8 cellular contexts compared by ENCODE assay signal in the genomic region with DNA sequence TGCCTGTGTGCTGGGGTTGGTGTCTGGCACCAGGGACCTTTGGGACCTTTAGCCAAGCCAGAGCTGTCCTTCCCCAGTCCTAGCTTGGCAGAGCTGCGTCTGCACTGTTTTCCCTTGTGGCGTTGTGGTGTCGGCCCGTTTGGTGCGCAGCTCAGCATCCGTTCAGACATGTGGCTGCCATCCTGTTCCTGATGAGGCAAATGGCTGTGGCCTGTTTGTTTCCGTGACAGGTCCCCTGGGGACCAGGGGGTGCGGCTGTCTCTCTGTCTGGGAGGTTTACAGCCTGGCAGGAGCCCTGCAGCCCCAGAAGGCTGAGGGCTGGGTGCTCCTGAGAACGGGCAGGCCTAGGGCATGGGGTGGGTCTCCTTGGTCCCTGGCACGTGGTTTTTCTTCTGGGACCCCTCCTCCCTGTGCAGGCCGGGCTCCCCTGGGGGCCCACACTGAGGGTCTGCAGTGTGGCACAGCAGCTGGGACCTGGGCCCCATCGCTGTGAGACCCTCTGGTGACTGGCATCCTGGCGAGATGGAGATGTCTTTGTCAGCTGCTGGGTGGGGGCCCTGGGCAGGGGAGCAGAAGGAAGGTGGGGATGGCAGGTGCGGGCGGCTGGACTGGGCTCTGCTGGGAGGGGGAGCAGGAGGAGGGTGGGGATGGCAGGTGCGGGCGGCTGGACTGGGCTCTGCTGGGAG. TPM values are rescaled to one million over a fixed set of nuclear protein-coding genes. Genes with fewer than 3 reads are reported as not detected.
A peak's percentile ranks its signal among the peaks of the same experiment; 100 is the strongest.
DNase-seq lines count a peak whose midpoint lies in the region; ATAC-seq and TF ChIP-seq lines count a peak whose summit lies in the region.

No MANE protein-coding gene starts in this region.

- POLR2A ChIA-PET in activated CD4-positive, alpha-beta T cell treated with anti-CD3 and anti-CD28 coated beads, Interleukin-2, amount 10 ng/mL, durations not matched to agents 7 days and 5 days (lab: Charles Lee) = no interaction called here
- POLR2A ChIA-PET in naive thymus-derived CD8-positive, alpha-beta T cell (lab: Charles Lee) = interaction anchor here (0.6 to 3.7 kb wide), 13 partner anchors 11 to 178 kb away, joined by 3 to 27 read pairs (median 5); a partner anchor contains a TSS
- POLR2A ChIA-PET in HEK293T (lab: Yijun Ruan, JAX) = no interaction called here

- H3K36me3 ChIP-seq in GM06990 (ENCODE audit: control insufficient read depth, insufficient read depth, low read length) = no peaks in the 10 kb centered on the region; the same call in 1 of the 2 replicates

- H3K27me3 Mint-ChIP-seq in activated CD4-positive, alpha-beta T cell treated with anti-CD3 and anti-CD28 coated beads, Interleukin-2, amount 10 ng/mL, durations not matched to agents 7 days and 5 days = no peaks in the 10 kb centered on the region
- no peaks in the 10 kb centered on the region for H3K27me3 Mint-ChIP-seq in naive thymus-derived CD8-positive, alpha-beta T cell

- DNase-seq in GM06990 (ENCODE audit: extremely low read depth, insufficient read length) (peak; percentile 75), NCI-H1930 (lab: John Stamatoyannopoulos, UW) (no peak), G401 (ENCODE audit: low spot score) (no peak), HEK293T (ENCODE audit: extremely low spot score) (no peak)
- peak; percentile 75 for DNase-seq in activated CD4-positive, alpha-beta T cell treated with anti-CD3 and anti-CD28 coated beads, Interleukin-2, amount 10 ng/mL, durations not matched to agents 7 days and 5 days
- peak; percentile 57 to 89 (median 74) for DNase-seq in naive thymus-derived CD8-positive, alpha-beta T cell

- H3K4me1 Mint-ChIP-seq in activated CD4-positive, alpha-beta T cell treated with anti-CD3 and anti-CD28 coated beads, Interleukin-2, amount 10 ng/mL, durations not matched to agents 7 days and 5 days = peaks cover 47% of the 10 kb centered on the region
- peaks cover 43 to 82% (median 69%) of the 10 kb centered on the region in 4 donors for H3K4me1 Mint-ChIP-seq in naive thymus-derived CD8-positive, alpha-beta T cell

- H3K4me3 ChIP-seq in GM06990 (replicated peaks; ENCODE audit: low read depth, low read length) = peak overlapping the region; percentile 30; the same call in 1 of the 2 replicates

- H3K27ac Mint-ChIP-seq in activated CD4-positive, alpha-beta T cell treated with anti-CD3 and anti-CD28 coated beads, Interleukin-2, amount 10 ng/mL, durations not matched to agents 7 days and 5 days = peak overlapping the region; percentile 93
- H3K27ac Mint-ChIP-seq in naive thymus-derived CD8-positive, alpha-beta T cell = peak overlapping the region; percentile 94 to 99 (median 98)

- peak; percentile 60 for ATAC-seq in HG03175 (IDR thresholded peaks at IDR 0.05; ENCODE audit: unreplicated experiment)
- ATAC-seq in naive thymus-derived CD8-positive, alpha-beta T cell = peak; percentile 79 to 86
- no peak for ATAC-seq in HG03565 (IDR thresholded peaks at IDR 0.05; ENCODE audit: unreplicated experiment)

- CTCF ChIA-PET in activated CD4-positive, alpha-beta T cell treated with anti-CD3 and anti-CD28 coated beads, Interleukin-2, amount 10 ng/mL, durations not matched to agents 7 days and 5 days (lab: Charles Lee) = interaction anchor here (0.6 to 2.1 kb wide), 2 partner anchors 44 to 245 kb away, joined by 4 to 6 read pairs; no protein-coding TSS in a partner anchor
- CTCF ChIA-PET in HEK293T (lab: Yijun Ruan, JAX) = no interaction called here

- peak overlapping the region; percentile 45 for H3K4me3 Mint-ChIP-seq in activated CD4-positive, alpha-beta T cell treated with anti-CD3 and anti-CD28 coated beads, Interleukin-2, amount 10 ng/mL, durations not matched to agents 7 days and 5 days
- peak overlapping the region; percentile 58 to 95 (median 80) for H3K4me3 Mint-ChIP-seq in naive thymus-derived CD8-positive, alpha-beta T cell

- H3K27me3 ChIP-seq in GM06990 (replicated peaks; ENCODE audit: control insufficient read depth, insufficient read depth, low read length) = no peaks in the 10 kb centered on the region

- peaks cover 8% of the 10 kb centered on the region for H3K9me3 Mint-ChIP-seq in activated CD4-positive, alpha-beta T cell treated with anti-CD3 and anti-CD28 coated beads, Interleukin-2, amount 10 ng/mL, durations not matched to agents 7 days and 5 days
- no peaks in the 10 kb centered on the region for H3K9me3 Mint-ChIP-seq in naive thymus-derived CD8-positive, alpha-beta T cell

- no peak for TF ChIP-seq CTCF in GM06990 (IDR thresholded peaks at IDR 0.05; ENCODE audit: insufficient read depth, low read length, poor library complexity, severe bottlenecking)

- H3K36me3 Mint-ChIP-seq in activated CD4-positive, alpha-beta T cell treated with anti-CD3 and anti-CD28 coated beads, Interleukin-2, amount 10 ng/mL, durations not matched to agents 7 days and 5 days (ENCODE audit: low read depth) = peaks cover 20% of the 10 kb centered on the region
- H3K36me3 Mint-ChIP-seq in naive thymus-derived CD8-positive, alpha-beta T cell = peaks cover 2 to 6% (median 4%) of the 10 kb centered on the region in 3 donors

- in situ Hi-C loops in G401 (cut with HindIII; ENCODE audit: low sequenced_read_pairs) = no loop called here

TF ChIP-seq in HEK293T, 16 proteins besides CTCF, POLR2A, EP300 and RAD21:
- TF ChIP-seq ELF4 (IDR thresholded peaks at IDR 0.05) (no peak), HDGF (IDR thresholded peaks at IDR 0.05; ENCODE audit: borderline replicate concordance) (no peak), FOXM1 (IDR thresholded peaks at IDR 0.05; ENCODE audit: borderline replicate concordance) (no peak), LEF1 (IDR thresholded peaks at IDR 0.05; ENCODE audit: borderline replicate concordance) (no peak), ZNF384 (IDR thresholded peaks at IDR 0.05) (no peak), NFRKB (IDR thresholded peaks at IDR 0.05) (no peak), ARNT (IDR thresholded peaks at IDR 0.05) (no peak), CTBP1 (IDR thresholded peaks at IDR 0.05; ENCODE audit: borderline replicate concordance) (no peak), SP1 (IDR thresholded peaks at IDR 0.05) (no peak), BHLHE40 (IDR thresholded peaks at IDR 0.05; ENCODE audit: borderline replicate concordance) (no peak), FOXA1 (IDR thresholded peaks at IDR 0.05) (no peak), FOXK2 (IDR thresholded peaks at IDR 0.05) (no peak), TARDBP (IDR thresholded peaks at IDR 0.05) (no peak), L3MBTL2 (conservative IDR thresholded peaks at IDR 0.05) (no peak), SUZ12 (IDR thresholded peaks at IDR 0.05) (no peak)
- TF ChIP-seq, protein P1, sequence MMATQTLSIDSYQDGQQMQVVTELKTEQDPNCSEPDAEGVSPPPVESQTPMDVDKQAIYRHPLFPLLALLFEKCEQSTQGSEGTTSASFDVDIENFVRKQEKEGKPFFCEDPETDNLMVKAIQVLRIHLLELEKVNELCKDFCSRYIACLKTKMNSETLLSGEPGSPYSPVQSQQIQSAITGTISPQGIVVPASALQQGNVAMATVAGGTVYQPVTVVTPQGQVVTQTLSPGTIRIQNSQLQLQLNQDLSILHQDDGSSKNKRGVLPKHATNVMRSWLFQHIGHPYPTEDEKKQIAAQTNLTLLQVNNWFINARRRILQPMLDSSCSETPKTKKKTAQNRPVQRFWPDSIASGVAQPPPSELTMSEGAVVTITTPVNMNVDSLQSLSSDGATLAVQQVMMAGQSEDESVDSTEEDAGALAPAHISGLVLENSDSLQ (IDR thresholded peaks at IDR 0.05) = no peak
TF ChIP-seq in HEK293T: peak in this region for 0.

RNA-seq across cellular contexts. Expression of a gene that starts 4.0 kb away (rescaled TPM):
- 10 to 100 TPM; 69.9 to 96.6 TPM for total RNA-seq in activated CD4-positive, alpha-beta T cell treated with anti-CD3 and anti-CD28 coated beads, Interleukin-2, amount 10 ng/mL, durations not matched to agents 7 days and 5 days
- 100 to 1,000 TPM; 166 to 175 TPM for total RNA-seq in naive thymus-derived CD8-positive, alpha-beta T cell
- 10 to 100 TPM; 10.5 to 17.3 (median 11.0) TPM for polyA plus RNA-seq in naive thymus-derived CD8-positive, alpha-beta T cell
- total RNA-seq in G401 (2014; rRNA removed; shearing (Covaris generic)) = 31.6 and 36.5 TPM in 2 replicates

RNA-seq across cellular contexts. Expression of a gene that starts 4.1 kb away (rescaled TPM):
- total RNA-seq in activated CD4-positive, alpha-beta T cell treated with anti-CD3 and anti-CD28 coated beads, Interleukin-2, amount 10 ng/mL, durations not matched to agents 7 days and 5 days = 100 to 1,000 TPM; 105 to 114 TPM
- 100 to 1,000 TPM in 1 of 2 experiments, 10 to 100 TPM in 1; 99.1 to 102 TPM for total RNA-seq in naive thymus-derived CD8-positive, alpha-beta T cell
- polyA plus RNA-seq in naive thymus-derived CD8-positive, alpha-beta T cell = 100 to 1,000 TPM; 187 to 197 (median 196) TPM
- total RNA-seq in G401 (2014; rRNA removed; shearing (Covaris generic)) = 400 and 511 TPM in 2 replicates

RNA-seq across cellular contexts. Expression of a gene that starts 24.5 kb away (rescaled TPM):
- total RNA-seq in activated CD4-positive, alpha-beta T cell treated with anti-CD3 and anti-CD28 coated beads, Interleukin-2, amount 10 ng/mL, durations not matched to agents 7 days and 5 days = under 1 TPM; 0.35 to 0.44 TPM
- 1 to 10 TPM; 1.1 to 1.4 TPM for total RNA-seq in naive thymus-derived CD8-positive, alpha-beta T cell
- 1 to 10 TPM; 2.7 to 9.2 (median 5.1) TPM for polyA plus RNA-seq in naive thymus-derived CD8-positive, alpha-beta T cell
- total RNA-seq in G401 (2014; rRNA removed; shearing (Covaris generic)) = not detected in 2 replicates

RNA-seq across cellular contexts. Expression of a gene that starts 27.6 kb away (rescaled TPM):
- not detected for total RNA-seq in activated CD4-positive, alpha-beta T cell treated with anti-CD3 and anti-CD28 coated beads, Interleukin-2, amount 10 ng/mL, durations not matched to agents 7 days and 5 days
- total RNA-seq in naive thymus-derived CD8-positive, alpha-beta T cell = not detected
- not detected for polyA plus RNA-seq in naive thymus-derived CD8-positive, alpha-beta T cell
- total RNA-seq in G401 (2014; rRNA removed; shearing (Covaris generic)) = 0.17 TPM in 1 of 2 replicates, not detected in the other

RNA-seq across cellular contexts. Expression of a gene that starts 50.5 kb away (rescaled TPM):
- total RNA-seq in activated CD4-positive, alpha-beta T cell treated with anti-CD3 and anti-CD28 coated beads, Interleukin-2, amount 10 ng/mL, durations not matched to agents 7 days and 5 days = under 1 TPM; 0.17 to 0.25 TPM
- total RNA-seq in naive thymus-derived CD8-positive, alpha-beta T cell = under 1 TPM; 0.14 to 0.23 TPM
- under 1 TPM in 1 of 3 donors, not detected in 2; 0.15 TPM for polyA plus RNA-seq in naive thymus-derived CD8-positive, alpha-beta T cell
- total RNA-seq in G401 (2014; rRNA removed; shearing (Covaris generic)) = not detected in 2 replicates

Comparison
In these comparisons a context has a peak if more than half of its experiments do, and no peak if none do; other contexts are left out.
1. DNase-seq: peak in GM06990 (single experiment), activated CD4-positive, alpha-beta T cell treated with anti-CD3 and anti-CD28 coated beads, Interleukin-2, amount 10 ng/mL, durations not matched to agents 7 days and 5 days (single experiment) and naive thymus-derived CD8-positive, alpha-beta T cell (10 of 10); none in NCI-H1930 (0 of 2), G401 (single experiment) and HEK293T (single experiment).